19 cellular contexts compared by ENCODE assay signal in the genomic region with DNA sequence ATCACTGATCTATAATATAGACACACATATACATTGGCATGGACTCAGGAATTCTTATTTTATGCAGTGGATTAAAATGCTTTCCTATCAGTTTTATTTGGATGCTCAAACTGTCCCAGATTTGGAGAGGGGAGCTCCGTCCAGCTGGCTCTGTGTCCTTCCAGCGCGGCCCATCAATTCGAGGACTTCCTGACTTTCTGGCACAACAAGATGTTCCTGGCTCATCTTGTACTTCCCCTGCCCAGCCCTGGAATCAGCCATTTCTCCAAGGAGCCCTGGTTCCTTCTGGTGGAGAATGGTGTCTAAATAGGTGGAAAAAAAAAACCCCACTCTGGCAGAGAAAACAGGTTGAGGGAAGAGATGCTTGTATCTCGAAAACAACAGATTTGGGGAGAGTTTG.
A peak's percentile ranks its signal among the peaks of the same experiment; 100 is the strongest.
DNase-seq lines count a peak whose midpoint lies in the region; ATAC-seq and TF ChIP-seq lines count a peak whose summit lies in the region.
"Had no signal": no experiment of that assay in that cellular context is flagged by ENCODE, and none has a peak within 500 bp of the region (broad histone marks: within the 10 kb centered on the region; RNA-seq: fewer than 3 reads in every experiment).

No MANE protein-coding gene starts in this region.

- H3K27me3 ChIP-seq in testis: no peaks in the 10 kb centered on the region
- H3K27me3 ChIP-seq: BE2C, Peyer's patch had no signal

- H3K4me3 ChIP-seq in testis: no peak overlapping the region
- H3K4me3 ChIP-seq: Peyer's patch had no signal

- no peaks in the 10 kb centered on the region for H3K36me3 ChIP-seq in testis (ENCODE audit: low read depth, missing control alignments)
- H3K36me3 ChIP-seq: BE2C, Peyer's patch had no signal

- no peaks in the 10 kb centered on the region for H3K4me1 Mint-ChIP-seq in activated CD4-positive, alpha-beta T cell treated with anti-CD3 and anti-CD28 coated beads, Interleukin-2, amount 10 ng/mL, durations not matched to agents 24 days and 14 days

- ATAC-seq in Right ventricle myocardium superior (ENCODE audit: poor library complexity) (peak; percentile 75), HG02938 (IDR thresholded peaks at IDR 0.05; ENCODE audit: unreplicated experiment) (no peak), HG03571 (IDR thresholded peaks at IDR 0.05; ENCODE audit: unreplicated experiment) (no peak)

- in situ Hi-C loops in G401 (cut with HindIII; ENCODE audit: low sequenced_read_pairs): no loop called here

- H3K9me3 ChIP-seq in testis: no peaks in the 10 kb centered on the region
- H3K9me3 ChIP-seq: BE2C, Peyer's patch had no signal

- intact Hi-C loops in Right ventricle myocardium superior (cut with DNase I): no loop called here
- intact Hi-C loops in testis (cut with DNase I; ENCODE audit: low total_unique reads): no loop called here
- intact Hi-C loops in activated CD4-positive, alpha-beta T cell treated with anti-CD3 and anti-CD28 coated beads, Interleukin-2, amount 10 ng/mL, durations not matched to agents 24 days and 14 days (cut with micrococcal nuclease): no loop called here

- no peaks in the 10 kb centered on the region for H3K36me3 Mint-ChIP-seq in activated CD4-positive, alpha-beta T cell treated with anti-CD3 and anti-CD28 coated beads, Interleukin-2, amount 10 ng/mL, durations not matched to agents 24 days and 14 days (ENCODE audit: low read depth)
- H3K36me3 Mint-ChIP-seq: CD4-positive, alpha-beta memory T cell had no signal

- no peak overlapping the region for H3K4me3 Mint-ChIP-seq in activated CD4-positive, alpha-beta T cell treated with anti-CD3 and anti-CD28 coated beads, Interleukin-2, amount 10 ng/mL, durations not matched to agents 24 days and 14 days
- H3K4me3 Mint-ChIP-seq: CD4-positive, alpha-beta memory T cell; H9 had no signal

- TF ChIP-seq CTCF in testis (IDR thresholded peaks at IDR 0.05): no peak

- H3K27ac Mint-ChIP-seq in activated CD4-positive, alpha-beta T cell treated with anti-CD3 and anti-CD28 coated beads, Interleukin-2, amount 10 ng/mL, durations not matched to agents 24 days and 14 days: no peak overlapping the region
- H3K27ac Mint-ChIP-seq: CD4-positive, alpha-beta memory T cell; H9 had no signal

- peak overlapping the region in 1 of 2 donors; percentile 3 for H3K27ac ChIP-seq in testis

- no peaks in the 10 kb centered on the region for H3K9me3 Mint-ChIP-seq in activated CD4-positive, alpha-beta T cell treated with anti-CD3 and anti-CD28 coated beads, Interleukin-2, amount 10 ng/mL, durations not matched to agents 24 days and 14 days
- H3K9me3 Mint-ChIP-seq: CD4-positive, alpha-beta memory T cell; H9 had no signal

- DNase-seq in G401 (ENCODE audit: low spot score) (peak; percentile 95), Right ventricle myocardium superior (peak; percentile 79), medulla oblongata (ENCODE audit: extremely low spot score) (peak; percentile 49), testis (peak; percentile 65), NCI-H2029 treated with DMSO at 0.1 percent for 48 hours (lab: John Stamatoyannopoulos, UW) (no peak)
- no peak for DNase-seq in activated CD4-positive, alpha-beta T cell treated with anti-CD3 and anti-CD28 coated beads, Interleukin-2, amount 10 ng/mL, durations not matched to agents 24 days and 14 days
- DNase-seq: BE2C; CD4-positive, alpha-beta memory T cell; DMS153; GF-D8; H9; NCI-H1092 treated with DMSO at 0.1 percent for 48 hours; NCI-H146; NCI-H2081 treated with DMSO at 0.1 percent for 48 hours; NCI-H446 treated with DMSO at 0.1 percent for 48 hours; NCI-H69; Peyer's patch had no signal

- peaks cover 34% of the 10 kb centered on the region for H3K4me1 ChIP-seq in testis

- no peak for TF ChIP-seq POLR2A in testis (IDR thresholded peaks at IDR 0.05)

- H3K27me3 Mint-ChIP-seq in activated CD4-positive, alpha-beta T cell treated with anti-CD3 and anti-CD28 coated beads, Interleukin-2, amount 10 ng/mL, durations not matched to agents 24 days and 14 days: peaks cover 28% of the 10 kb centered on the region

- WGBS in testis, 2 donors: 24 to 42% methylated on average over 5 of the region's 5 CpGs

Comparison
In these comparisons a context has a peak if more than half of its experiments do, and no peak if none do; other contexts are left out.
1. DNase-seq: peak in G401 (single experiment), Right ventricle myocardium superior (single experiment), medulla oblongata (single experiment) and testis (single experiment); none in activated CD4-positive, alpha-beta T cell treated with anti-CD3 and anti-CD28 coated beads, Interleukin-2, amount 10 ng/mL, durations not matched to agents 24 days and 14 days (single experiment) and NCI-H2029 treated with DMSO at 0.1 percent for 48 hours (single experiment).